Comparison of ENCODE assay signal across 23 cellular contexts in genomic region chr22:45452565-45453449, GRCh38. TPM values are rescaled to one million over a fixed set of nuclear protein-coding genes. Genes with fewer than 3 reads are reported as not detected.
A peak's percentile ranks its signal among the peaks of the same experiment; 100 is the strongest.
DNase-seq lines count a peak whose midpoint lies in the region; ATAC-seq and TF ChIP-seq lines count a peak whose summit lies in the region.
"Had no signal": no experiment of that assay in that cellular context is flagged by ENCODE, and none has a peak within 500 bp of the region (broad histone marks: within the 10 kb centered on the region; RNA-seq: fewer than 3 reads in every experiment).

No MANE protein-coding gene starts in this region.

- no peak overlapping the region for H3K27ac Mint-ChIP-seq in GM23338
- no peak overlapping the region for H3K27ac Mint-ChIP-seq in stimulated activated memory B cell treated with anti-CD40 and anti-IgM and Interleukin-4, amounts not matched to agents 10 μg/mL and 1 μg/mL and 100 μg/mL, for 72 hours
- H3K27ac Mint-ChIP-seq: activated CD8-positive, alpha-beta memory T cell treated with anti-CD3 and anti-CD28 coated beads, Interleukin-2, amount 10 ng/mL, durations not matched to agents 7 days and 5 days had no signal

- H3K36me3 ChIP-seq in GM23338 (ENCODE audit: insufficient read depth), result no peaks in the 10 kb centered on the region
- H3K36me3 ChIP-seq in osteoblast (ENCODE audit: insufficient read depth, low read length), result no peaks in the 10 kb centered on the region
- no peaks in the 10 kb centered on the region for H3K36me3 ChIP-seq in WERI-Rb-1
- H3K36me3 ChIP-seq: heart left ventricle, SJCRH30, upper lobe of right lung had no signal

- H3K9me3 ChIP-seq in osteoblast (ENCODE audit: low read depth, low read length) (no peaks in the 10 kb centered on the region), WERI-Rb-1 (ENCODE audit: severe bottlenecking) (no peaks in the 10 kb centered on the region)
- H3K9me3 ChIP-seq: heart left ventricle, SJCRH30, upper lobe of right lung had no signal

- H3K4me1 Mint-ChIP-seq in GM23338, result no peaks in the 10 kb centered on the region
- no peaks in the 10 kb centered on the region for H3K4me1 Mint-ChIP-seq in stimulated activated memory B cell treated with anti-CD40 and anti-IgM and Interleukin-4, amounts not matched to agents 10 μg/mL and 1 μg/mL and 100 μg/mL, for 72 hours
- H3K4me1 Mint-ChIP-seq: activated CD8-positive, alpha-beta memory T cell treated with anti-CD3 and anti-CD28 coated beads, Interleukin-2, amount 10 ng/mL, durations not matched to agents 7 days and 5 days had no signal

- no peaks in the 10 kb centered on the region for H3F3A ChIP-seq in GM23338 (replicated peaks; ENCODE audit: low read depth)

- H3K4me2 ChIP-seq in GM23338, result no peak overlapping the region
- H3K4me2 ChIP-seq in osteoblast (ENCODE audit: insufficient read depth, low read length), result no peak overlapping the region
- H3K4me2 ChIP-seq: smooth muscle cell had no signal

- no peaks in the 10 kb centered on the region; the same call in 2 of the 3 replicates for H3K36me3 Mint-ChIP-seq in GM23338 (ENCODE audit: low read depth)
- H3K36me3 Mint-ChIP-seq in stimulated activated memory B cell treated with anti-CD40 and anti-IgM and Interleukin-4, amounts not matched to agents 10 μg/mL and 1 μg/mL and 100 μg/mL, for 72 hours, result no peaks in the 10 kb centered on the region
- H3K36me3 Mint-ChIP-seq: activated CD8-positive, alpha-beta memory T cell treated with anti-CD3 and anti-CD28 coated beads, Interleukin-2, amount 10 ng/mL, durations not matched to agents 7 days and 5 days had no signal

- H3K4me3 Mint-ChIP-seq in GM23338, result no peak overlapping the region
- no peak overlapping the region for H3K4me3 Mint-ChIP-seq in stimulated activated memory B cell treated with anti-CD40 and anti-IgM and Interleukin-4, amounts not matched to agents 10 μg/mL and 1 μg/mL and 100 μg/mL, for 72 hours
- H3K4me3 Mint-ChIP-seq: activated CD8-positive, alpha-beta memory T cell treated with anti-CD3 and anti-CD28 coated beads, Interleukin-2, amount 10 ng/mL, durations not matched to agents 7 days and 5 days had no signal

- H3K27ac ChIP-seq in GM23338 (ENCODE audit: low read depth) (no peak overlapping the region), osteoblast (ENCODE audit: low read depth, low read length) (no peak overlapping the region), WERI-Rb-1 (no peak overlapping the region)
- H3K27ac ChIP-seq: SJCRH30 had no signal

- H4K20me1 ChIP-seq in GM23338 (replicated peaks; ENCODE audit: insufficient read depth) (no peaks in the 10 kb centered on the region), osteoblast (ENCODE audit: insufficient read depth, low read length) (no peaks in the 10 kb centered on the region)

- H3K27me3 Mint-ChIP-seq in GM23338 (ENCODE audit: insufficient read depth, low read depth, poor library complexity), result peaks cover 5% of the 10 kb centered on the region
- peaks cover 52% of the 10 kb centered on the region for H3K27me3 Mint-ChIP-seq in stimulated activated memory B cell treated with anti-CD40 and anti-IgM and Interleukin-4, amounts not matched to agents 10 μg/mL and 1 μg/mL and 100 μg/mL, for 72 hours

- no peak overlapping the region for H2AFZ ChIP-seq in GM23338
- H2AFZ ChIP-seq in osteoblast (ENCODE audit: low read length), result no peak overlapping the region

- DNase-seq in AG08395 (ENCODE audit: low spot score) (peak; percentile 53), GM23338 (ENCODE audit: low spot score) (no peak), dedifferentiated amniotic fluid mesenchymal stem cell (ENCODE audit: extremely low spot score) (peak; percentile 58), osteoblast (ENCODE audit: insufficient read length, low spot score, missing footprints) (peak; percentile 80), NCI-H345 treated with DMSO at 0.1 percent for 48 hours (lab: John Stamatoyannopoulos, UW; ENCODE audit: unreplicated experiment) (no peak), anterior cingulate cortex (lab: John Stamatoyannopoulos, UW) (no peak), WERI-Rb-1 (no peak)
- DNase-seq: ACHN; activated CD4-positive, alpha-beta T cell treated with anti-CD3 and anti-CD28 coated beads for 1 hour; activated CD8-positive, alpha-beta memory T cell treated with anti-CD3 and anti-CD28 coated beads, Interleukin-2, amount 10 ng/mL, durations not matched to agents 7 days and 5 days; activated effector memory CD4-positive, alpha-beta T cell treated with Interleukin-2 at 50 U/mL for 16 hours; COR-L47; heart left ventricle; kidney; NCI-H187 treated with DMSO at 0.1 percent for 48 hours; NCI-H510A treated with DMSO at 0.1 percent for 48 hours; occipital lobe; SJCRH30; upper lobe of right lung had no signal

- H3K4me1 ChIP-seq in GM23338 (ENCODE audit: insufficient read depth) (no peaks in the 10 kb centered on the region), osteoblast (ENCODE audit: insufficient read depth, low read length) (peaks cover 33% of the 10 kb centered on the region)
- H3K4me1 ChIP-seq: SJCRH30 had no signal

- H3K79me2 ChIP-seq in GM23338 (replicated peaks; ENCODE audit: insufficient read depth) (no peaks in the 10 kb centered on the region), osteoblast (ENCODE audit: insufficient read depth, low read length) (no peaks in the 10 kb centered on the region)

- H3K27me3 ChIP-seq in GM23338 (ENCODE audit: insufficient read depth), result no peaks in the 10 kb centered on the region
- no peaks in the 10 kb centered on the region for H3K27me3 ChIP-seq in osteoblast (ENCODE audit: insufficient read depth, low read length)
- no peaks in the 10 kb centered on the region for H3K27me3 ChIP-seq in WERI-Rb-1 (ENCODE audit: insufficient read depth, low read depth, severe bottlenecking)
- H3K27me3 ChIP-seq: SJCRH30 had no signal

- TF ChIP-seq CTCF in GM23338 (conservative IDR thresholded peaks at IDR 0.05; ENCODE audit: low read depth in 2 of 2), result no peak
- TF ChIP-seq CTCF in osteoblast (IDR thresholded peaks at IDR 0.05; ENCODE audit: extremely low read depth, low read depth, low read length), result no peak
- TF ChIP-seq CTCF in WERI-Rb-1 (IDR thresholded peaks at IDR 0.05; ENCODE audit: low read depth, low read length), result no peak

- no peaks in the 10 kb centered on the region for H3K9me2 ChIP-seq in GM23338 (ENCODE audit: insufficient read depth)

- peak; percentile 31; the same call in 1 of the 3 replicates for ATAC-seq in GM23338
- no peak for ATAC-seq in stimulated activated memory B cell treated with anti-CD40 and anti-IgM and Interleukin-4, amounts not matched to agents 10 μg/mL and 1 μg/mL and 100 μg/mL, for 72 hours
- ATAC-seq: activated CD8-positive, alpha-beta memory T cell treated with anti-CD3 and anti-CD28 coated beads, Interleukin-2, amount 10 ng/mL, durations not matched to agents 7 days and 5 days; heart left ventricle; HepG2; upper lobe of right lung had no signal

- H3K4me3 ChIP-seq in GM23338, result no peak overlapping the region
- no peak overlapping the region for H3K4me3 ChIP-seq in osteoblast (ENCODE audit: insufficient read depth, low read length)
- no peak overlapping the region for H3K4me3 ChIP-seq in WERI-Rb-1 (ENCODE audit: low read depth, low read length)
- H3K4me3 ChIP-seq: coronary artery, heart left ventricle, SJCRH30, smooth muscle cell, upper lobe of right lung had no signal

- no peaks in the 10 kb centered on the region for H3K9me3 Mint-ChIP-seq in GM23338
- no peaks in the 10 kb centered on the region for H3K9me3 Mint-ChIP-seq in stimulated activated memory B cell treated with anti-CD40 and anti-IgM and Interleukin-4, amounts not matched to agents 10 μg/mL and 1 μg/mL and 100 μg/mL, for 72 hours

TF ChIP-seq in GM23338, 12 proteins besides CTCF, POLR2A, EP300 and RAD21 (continues in another document):
- TF ChIP-seq EZH2 (IDR thresholded peaks at IDR 0.05; ENCODE audit: low read depth, unreplicated experiment) (no peak), JUNB (IDR thresholded peaks at IDR 0.05; ENCODE audit: unreplicated experiment) (no peak)

RNA-seq across cellular contexts. Expression of gene RIBC2, which starts 39.3 kb away (rescaled TPM):
- total RNA-seq in GM23338 (2014; rRNA removed; shearing (Covaris generic)), result 2.2 TPM in 2 replicates
- 1.8 and 2.8 TPM in 2 replicates for polyA plus RNA-seq in GM23338 (2016; fragmentation: Nextera tagmentation; extraction: Ambion mirVana)
- total RNA-seq in osteoblast, result 0.88 TPM in 1 of 2 replicates, not detected in the other
- total RNA-seq: occipital lobe, SJCRH30, upper lobe of right lung had no signal
- polyA plus RNA-seq: HepG2 had no signal

RNA-seq across cellular contexts. Expression of gene SMC1B, which starts 39.4 kb away (rescaled TPM):
- total RNA-seq in GM23338 (2014; rRNA removed; shearing (Covaris generic)), result not detected in 2 replicates
- 0.10 and 0.16 TPM in 2 replicates for polyA plus RNA-seq in GM23338 (2016; fragmentation: Nextera tagmentation; extraction: Ambion mirVana)
- not detected in 2 replicates for total RNA-seq in osteoblast
- total RNA-seq: heart left ventricle, HepG2, kidney, SJCRH30, smooth muscle cell, upper lobe of right lung had no signal
- polyA plus RNA-seq: heart left ventricle, HepG2 had no signal

RNA-seq across cellular contexts. Expression of gene FBLN1, which starts 49.9 kb away (rescaled TPM):
- total RNA-seq in GM23338 (2014; rRNA removed; shearing (Covaris generic)), result 134 and 137 TPM in 2 replicates
- 88.4 and 90.1 TPM in 2 replicates for polyA plus RNA-seq in GM23338 (2016; fragmentation: Nextera tagmentation; extraction: Ambion mirVana)
- 88.3 and 122 TPM in 2 replicates for total RNA-seq in osteoblast

Comparison
In these comparisons a context has a peak if more than half of its experiments do, and no peak if none do; other contexts are left out.
1. DNase-seq: peak in AG08395 (single experiment), dedifferentiated amniotic fluid mesenchymal stem cell (single experiment) and osteoblast (single experiment); none in GM23338 (single experiment), NCI-H345 treated with DMSO at 0.1 percent for 48 hours (single experiment), anterior cingulate cortex (0 of 58) and WERI-Rb-1 (single experiment).